In the genomic region with DNA sequence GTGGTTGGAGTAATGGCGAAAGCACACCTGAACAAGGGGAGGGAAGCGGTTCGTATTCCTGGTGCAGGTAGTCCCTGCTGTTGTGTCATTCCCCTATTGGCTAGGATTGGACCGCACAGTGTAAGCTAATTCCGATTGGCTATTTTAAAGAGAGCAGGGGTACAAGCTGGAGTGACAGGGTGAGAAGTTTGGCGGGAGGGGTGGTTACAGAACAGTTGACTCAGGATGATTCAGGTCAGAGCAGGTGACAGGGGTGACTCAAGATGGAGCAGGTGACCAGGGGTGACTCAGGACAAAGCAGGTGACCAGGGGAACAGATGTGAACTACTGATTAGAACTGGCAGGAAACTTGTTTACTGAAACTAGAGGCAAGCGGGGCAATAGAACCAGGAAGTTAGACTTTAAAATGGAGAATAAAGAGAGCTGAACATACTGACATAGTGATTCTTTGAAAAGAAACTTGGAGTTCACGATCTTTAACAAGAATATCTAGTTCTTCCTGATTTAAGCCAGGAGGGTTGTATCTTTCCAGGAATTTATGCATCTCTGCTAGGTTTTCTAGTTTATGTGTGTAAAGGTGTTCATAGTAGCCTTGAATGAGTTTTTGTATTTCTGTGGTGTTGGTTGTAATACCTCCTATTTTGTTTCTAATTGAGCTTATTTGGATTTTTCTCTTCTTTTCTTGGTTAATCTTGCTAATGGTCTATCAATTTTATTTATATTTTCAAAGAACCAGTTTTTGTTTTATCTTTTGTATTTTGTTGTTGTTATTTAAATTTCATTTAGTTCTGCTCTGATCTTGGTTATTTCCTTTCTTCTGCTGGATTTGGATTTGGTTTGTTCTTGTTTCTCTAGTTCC, we compare ENCODE assay signal across 10 cellular contexts. TPM values are rescaled to one million over a fixed set of nuclear protein-coding genes. Genes with fewer than 3 reads are reported as not detected.
DNase-seq lines count a peak whose midpoint lies in the region; ATAC-seq, FAIRE-seq and TF ChIP-seq lines count a peak whose summit lies in the region.
"Not testable (repeated sequence)": the region's sequence is repeated elsewhere in the genome, so short reads cannot be mapped to it uniquely, and the experiment has no call there.
"Had no signal": no experiment of that assay in that cellular context is flagged by ENCODE, and none has a peak within 500 bp of the region (broad histone marks: within the 10 kb centered on the region; RNA-seq: fewer than 3 reads in every experiment).

No MANE protein-coding gene starts in this region.

- H3K36me3 Mint-ChIP-seq in CD14-positive monocyte = not testable (repeated sequence)

- TF ChIP-seq CTCF in CD14-positive monocyte (IDR thresholded peaks at IDR 0.05); RWPE1 (conservative IDR thresholded peaks at IDR 0.05; ENCODE audit: low read depth); adrenal gland (IDR thresholded peaks at IDR 0.05); epithelial cell of proximal tubule (conservative IDR thresholded peaks at IDR 0.05; ENCODE audit: low read depth, low read length); left lung (IDR thresholded peaks at IDR 0.05); gastrocnemius medialis (IDR thresholded peaks at IDR 0.05 in 4 of 5, conservative IDR thresholded peaks at IDR 0.05 in 1 of 5): not testable (repeated sequence)

- POLR2A ChIA-PET in RWPE1 (lab: Yijun Ruan, JAX; ENCODE audit: low non-redundant PET) = not testable (repeated sequence)

- H3K4me1 Mint-ChIP-seq in CD14-positive monocyte = not testable (repeated sequence)

- not testable (repeated sequence) for H3K27me3 Mint-ChIP-seq in CD14-positive monocyte (ENCODE audit: low read depth in 3 of 3)

- not testable (repeated sequence) for H3K4me1 ChIP-seq in adrenal gland (replicated peaks in 1 of 2); left lung; gastrocnemius medialis

- DNase-seq in CD14-positive monocyte (ENCODE audit: low spot score) (peak; percentile 58), NAMALWA (ENCODE audit: low spot score) (peak; percentile 17), RWPE1 (ENCODE audit: low spot score) (peak; percentile 9), adrenal gland (peak in 4 of 7 donors; percentile 23 to 32 (median 28)), epithelial cell of proximal tubule (ENCODE audit: low read depth) (peak; percentile 51), gastrocnemius medialis (peak; percentile 59 to 92)
- DNase-seq in GM18507 (ENCODE audit: extremely low spot score, insufficient read length, low read depth); left lung: not testable (repeated sequence)

- H3K27me3 ChIP-seq in adrenal gland, left lung, gastrocnemius medialis: not testable (repeated sequence)

- ATAC-seq in left lung = peak; percentile 35
- peak; percentile 91 for ATAC-seq in gastrocnemius medialis

- CTCF ChIA-PET in RWPE1 (lab: Yijun Ruan, JAX) = not testable (repeated sequence)

- H3K36me3 ChIP-seq in adrenal gland (replicated peaks in 1 of 2); left lung; gastrocnemius medialis: not testable (repeated sequence)

- H3K27ac ChIP-seq in RWPE1, adrenal gland, left lung: not testable (repeated sequence)
- peak overlapping the region in 3 of 4 donors; percentile 28 to 58 (median 30) for H3K27ac ChIP-seq in gastrocnemius medialis

- intact Hi-C loops in CD14-positive monocyte (cut with micrococcal nuclease); adrenal gland (cut with DNase I); left lung (cut with DNase I); gastrocnemius medialis (cut with DNase I; ENCODE audit: low total_unique reads): not testable (repeated sequence)

- WGBS in adrenal gland, 4 donors = 76 to 85% (median 79%) methylated on average over 7 to 8 of the region's 8 CpGs

- FAIRE-seq in GM18507 (lab: Jason Lieb, UNC) = peak; percentile 67

- in situ Hi-C loops in gastrocnemius medialis (cut with MboI; ENCODE audit: low sequenced_read_pairs in 4 of 4) = not testable (repeated sequence)

- not testable (repeated sequence) for TF ChIP-seq POLR2A in adrenal gland (IDR thresholded peaks at IDR 0.05); gastrocnemius medialis (IDR thresholded peaks at IDR 0.05)

- H3K9me3 Mint-ChIP-seq in CD14-positive monocyte = peaks cover 27 to 66% (median 50%) of the 10 kb centered on the region in 7 donors

- H3K4me3 ChIP-seq in adrenal gland; epithelial cell of proximal tubule (ENCODE audit: low read depth, low read length); left lung; gastrocnemius medialis: not testable (repeated sequence)

- not testable (repeated sequence) for H3K4me3 Mint-ChIP-seq in CD14-positive monocyte

- H3K27ac Mint-ChIP-seq in CD14-positive monocyte = peak overlapping the region in 3 of 7 donors; percentile 19 to 57 (median 44)

- H3K9me3 ChIP-seq in adrenal gland (replicated peaks in 1 of 3) = peaks cover 0 to 11% (median 0%) of the 10 kb centered on the region in 3 donors
- peaks cover 0 to 14% of the 10 kb centered on the region in 2 donors for H3K9me3 ChIP-seq in left lung
- not testable (repeated sequence) for H3K9me3 ChIP-seq in gastrocnemius medialis

RNA-seq across cellular contexts. Expression of gene SERINC2, which starts 58.7 kb away (rescaled TPM):
- 1 to 10 TPM; 4.1 to 7.8 TPM for polyA plus RNA-seq in CD14-positive monocyte
- 10 to 100 TPM; 12.5 to 35.8 (median 20.6) TPM for total RNA-seq in adrenal gland
- 10 to 100 TPM in 2 of 3 donors, 1 to 10 TPM in 1; 8.3 to 34.0 (median 19.7) TPM for polyA plus RNA-seq in adrenal gland
- 45.8 and 56.3 TPM in 2 replicates for total RNA-seq in epithelial cell of proximal tubule
- total RNA-seq in left lung = 100 to 1,000 TPM in 1 of 2 donors, 10 to 100 TPM in 1; 46.7 to 126 TPM
- 10 to 100 TPM; 21.2 to 53.4 (median 35.9) TPM for total RNA-seq in gastrocnemius medialis
- total RNA-seq: T-helper 2 cell treated with Interferon-gamma antibody and Interleukin-4, amounts not matched to agents 100 ng/mL and 5 ng/mL, for 36 hours had no signal
- polyA plus RNA-seq: immature natural killer cell had no signal
